5 cellular contexts compared by ENCODE assay signal in genomic region chr6:14894105-14894504, GRCh38.
"Had no signal": no experiment of that assay in that cellular context is flagged by ENCODE, and none has a peak within 500 bp of the region (broad histone marks: within the 10 kb centered on the region; RNA-seq: fewer than 3 reads in every experiment).

No MANE protein-coding gene starts in this region.

- H2AFZ ChIP-seq: GM23338 had no signal

- H3K36me3 Mint-ChIP-seq: IgD-negative memory B cell had no signal

- H3K4me2 ChIP-seq: GM23338 had no signal

- H3K4me3 ChIP-seq: GM23338 had no signal

- ATAC-seq: GM23338 had no signal

- H3K27ac Mint-ChIP-seq: GM23338, IgD-negative memory B cell had no signal

- H3K4me3 Mint-ChIP-seq: GM23338, H9, IgD-negative memory B cell had no signal

- DNase-seq: H9, HCEC 1CT, KBM-7 had no signal
